14 cellular contexts compared by ENCODE assay signal in genomic region chr1:204130178-204130577, GRCh38. TPM values are rescaled to one million over a fixed set of nuclear protein-coding genes. Genes with fewer than 3 reads are reported as not detected.
DNase-seq lines count a peak whose midpoint lies in the region; ATAC-seq and TF ChIP-seq lines count a peak whose summit lies in the region.
"Had no signal": no experiment of that assay in that cellular context is flagged by ENCODE, and none has a peak within 500 bp of the region (broad histone marks: within the 10 kb centered on the region; RNA-seq: fewer than 3 reads in every experiment).

No MANE protein-coding gene starts in this region.

- TF ChIP-seq CTCF in testis (IDR thresholded peaks at IDR 0.05): no peak

- peak; percentile 58 to 69 for DNase-seq in NCI-H2081 (lab: John Stamatoyannopoulos, UW)
- DNase-seq in NCI-H2081 treated with DMSO at 0.1 percent for 48 hours (lab: John Stamatoyannopoulos, UW): no peak
- peak; percentile 73 for DNase-seq in NCI-H69 (lab: John Stamatoyannopoulos, UW)
- peak; percentile 61 for DNase-seq in glomerular visceral epithelial cell (ENCODE audit: extremely low spot score)
- DNase-seq in testis: peak; percentile 45
- no peak for DNase-seq in left cardiac atrium
- DNase-seq: NCI-H187 treated with DMSO at 0.1 percent for 48 hours, SIG-M5 had no signal

- no peak for TF ChIP-seq POLR2A in testis (IDR thresholded peaks at IDR 0.05)

- H3K9me3 ChIP-seq in testis: no peaks in the 10 kb centered on the region
- H3K9me3 ChIP-seq: transverse colon had no signal

- peaks cover 54% of the 10 kb centered on the region for H3K4me1 ChIP-seq in testis

- no peak overlapping the region for H3K4me3 ChIP-seq in testis
- H3K4me3 ChIP-seq: smooth muscle cell had no signal

- no peaks in the 10 kb centered on the region for H3K27me3 ChIP-seq in testis
- H3K27me3 ChIP-seq: transverse colon had no signal

- 28 to 47% methylated on average over 3 to 4 of the region's 4 CpGs for WGBS in testis, 2 donors

- intact Hi-C loops in testis (cut with DNase I; ENCODE audit: low total_unique reads) (no loop called here), left cardiac atrium (cut with DNase I) (no loop called here)

- H3K27ac ChIP-seq in testis: peak overlapping the region; percentile 10 to 54

- ATAC-seq in left cardiac atrium: no peak
- ATAC-seq in GM18520 (IDR thresholded peaks at IDR 0.05; ENCODE audit: unreplicated experiment): no peak
- ATAC-seq in HG02798 (IDR thresholded peaks at IDR 0.05; ENCODE audit: poor library complexity, unreplicated experiment): no peak

- H3K36me3 ChIP-seq in testis (ENCODE audit: low read depth, missing control alignments): no peaks in the 10 kb centered on the region

RNA-seq across cellular contexts. Expression of gene ETNK2, which starts 21.7 kb away (rescaled TPM):
- 100 to 1,000 TPM; 116 to 227 TPM for total RNA-seq in testis
- polyA plus RNA-seq in testis (ENCODE audit: insufficient read depth, low read depth, low replicate concordance): 187 TPM
- 1 to 10 TPM; 5.3 to 6.2 TPM for total RNA-seq in left cardiac atrium

RNA-seq across cellular contexts. Expression of gene REN, which starts 36.0 kb away (rescaled TPM):
- total RNA-seq in testis: not detected
- polyA plus RNA-seq in testis (ENCODE audit: insufficient read depth, low read depth, low replicate concordance): 2.2 TPM
- total RNA-seq in left cardiac atrium: not detected
- total RNA-seq: dermis microvascular lymphatic vessel endothelial cell, smooth muscle cell had no signal
- polyA plus RNA-seq: neural cell, smooth muscle cell had no signal

RNA-seq across cellular contexts. Expression of gene SOX13, which starts 57.3 kb away (rescaled TPM):
- total RNA-seq in testis (10 to 100 TPM; 29.1 to 33.4 TPM), left cardiac atrium (10 to 100 TPM; 14.0 to 14.4 TPM)
- 17.8 TPM for polyA plus RNA-seq in testis (ENCODE audit: insufficient read depth, low read depth, low replicate concordance)

Comparison
In these comparisons a context has a peak if more than half of its experiments do, and no peak if none do; other contexts are left out.
1. DNase-seq: peak in NCI-H2081 (2 of 2), NCI-H69 (single experiment), glomerular visceral epithelial cell (single experiment) and testis (single experiment); none in NCI-H2081 treated with DMSO at 0.1 percent for 48 hours (single experiment) and left cardiac atrium (single experiment).
2. RNA of gene ETNK2, which starts 21.7 kb away (total RNA-seq): 116 to 227 TPM in testis; 5.3 to 6.2 TPM in left cardiac atrium; every median in the first group is over 10 times any median in the second.